Comparison of ENCODE assay signal across 1 cellular context in genomic region chr2:74917702-74918619, GRCh38.
TF ChIP-seq lines count a peak whose summit lies in the region.

No MANE protein-coding gene starts in this region.

TF ChIP-seq in HepG2, 621 proteins besides CTCF, POLR2A, EP300 and RAD21 (continued from another document and continues in another):
- TF ChIP-seq RERE (CRISPR knock-in tag; IDR thresholded peaks at IDR 0.05; ENCODE audit: low read depth) = peak; percentile 61; the same call in 1 of the 2 replicates
- TF ChIP-seq MAFF (IDR thresholded peaks at IDR 0.05; ENCODE audit: low read depth, low read length) = peak; percentile 56
- peak; percentile 21; the same call in 1 of the 2 replicates for TF ChIP-seq PHF20 (CRISPR knock-in tag; IDR thresholded peaks at IDR 0.05)
- peak; percentile 86; the same call in 1 of the 2 replicates for TF ChIP-seq ZNF713 (CRISPR knock-in tag; IDR thresholded peaks at IDR 0.05)
- peak; percentile 58; the same call in 1 of the 2 replicates for TF ChIP-seq YEATS4 (CRISPR knock-in tag; IDR thresholded peaks at IDR 0.05; ENCODE audit: borderline replicate concordance)
- TF ChIP-seq POLR2AphosphoS2 (IDR thresholded peaks at IDR 0.05; ENCODE audit: low read depth, low read length) = no peak
- TF ChIP-seq MTERF4 (CRISPR knock-in tag; IDR thresholded peaks at IDR 0.05) = no peak
- no peak; the same call in 1 of the 2 replicates for TF ChIP-seq ZNF274 (CRISPR knock-in tag; IDR thresholded peaks at IDR 0.05)
- no peak for TF ChIP-seq ZNF557 (CRISPR knock-in tag; IDR thresholded peaks at IDR 0.05)
- peak; percentile 32; the same call in 1 of the 2 replicates for TF ChIP-seq TCF7 (IDR thresholded peaks at IDR 0.05; ENCODE audit: low read depth)
- TF ChIP-seq ZNF878 (CRISPR knock-in tag; IDR thresholded peaks at IDR 0.05) = peak; percentile 50; the same call in 1 of the 2 replicates
- TF ChIP-seq ATF3 (CRISPR knock-in tag; IDR thresholded peaks at IDR 0.05) = peak; percentile 70
- peak; percentile 94 for TF ChIP-seq MEF2D (CRISPR knock-in tag; IDR thresholded peaks at IDR 0.05)
- peak; percentile 94 for TF ChIP-seq SAP130 (CRISPR knock-in tag; IDR thresholded peaks at IDR 0.05; ENCODE audit: low read depth)
- TF ChIP-seq ZNF652 (CRISPR knock-in tag; IDR thresholded peaks at IDR 0.05; ENCODE audit: borderline replicate concordance, low read depth) = no peak
- no peak for TF ChIP-seq ZNF143 (CRISPR knock-in tag; IDR thresholded peaks at IDR 0.05)
- 0 out of 2 replicates have a peak, but pooled peaks have one; percentile 62 for TF ChIP-seq NFKBIZ (CRISPR knock-in tag; IDR thresholded peaks at IDR 0.05)
- no peak for TF ChIP-seq NFE2L1 (CRISPR knock-in tag; IDR thresholded peaks at IDR 0.05; ENCODE audit: borderline replicate concordance)
- TF ChIP-seq ZXDC (CRISPR knock-in tag; IDR thresholded peaks at IDR 0.05) = no peak
- TF ChIP-seq ZNF687 (CRISPR knock-in tag; IDR thresholded peaks at IDR 0.05) = peak; percentile 61
- TF ChIP-seq SPEN (CRISPR knock-in tag; IDR thresholded peaks at IDR 0.05; ENCODE audit: low read depth) = peak; percentile 46; the same call in 1 of the 2 replicates
- TF ChIP-seq ZNF790 (CRISPR knock-in tag; IDR thresholded peaks at IDR 0.05; ENCODE audit: borderline replicate concordance) = no peak
- no peak for TF ChIP-seq FOXP1 (IDR thresholded peaks at IDR 0.05)
- peak; percentile 63; the same call in 1 of the 2 replicates for TF ChIP-seq FOXP1 (CRISPR knock-in tag; IDR thresholded peaks at IDR 0.05)
- no peak for TF ChIP-seq ZNF570 (CRISPR knock-in tag; IDR thresholded peaks at IDR 0.05; ENCODE audit: borderline replicate concordance)
- peak; percentile 42; the same call in 1 of the 2 replicates for TF ChIP-seq TFAP4 (IDR thresholded peaks at IDR 0.05; ENCODE audit: borderline replicate concordance, low read depth)
- peak; percentile 57; the same call in 1 of the 2 replicates for TF ChIP-seq DPF2 (CRISPR knock-in tag; IDR thresholded peaks at IDR 0.05; ENCODE audit: borderline replicate concordance, low read depth)
- 0 out of 2 replicates have a peak, but pooled peaks have one; percentile 25 for TF ChIP-seq NCOA2 (CRISPR knock-in tag; IDR thresholded peaks at IDR 0.05)
- no peak for TF ChIP-seq ZNF20 (CRISPR knock-in tag; IDR thresholded peaks at IDR 0.05)
- peak; percentile 76; the same call in 1 of the 2 replicates for TF ChIP-seq ATF1 (CRISPR knock-in tag; IDR thresholded peaks at IDR 0.05)
- TF ChIP-seq ZNF124 (CRISPR knock-in tag; IDR thresholded peaks at IDR 0.05) = peak; percentile 100
- peak; percentile 8; the same call in 1 of the 2 replicates for TF ChIP-seq SAFB2 (CRISPR knock-in tag; IDR thresholded peaks at IDR 0.05; ENCODE audit: borderline replicate concordance, low read depth)
- peak; percentile 86 for TF ChIP-seq ZFP37 (CRISPR knock-in tag; IDR thresholded peaks at IDR 0.05; ENCODE audit: borderline replicate concordance)
- TF ChIP-seq POGZ (CRISPR knock-in tag; IDR thresholded peaks at IDR 0.05) = peak; percentile 84
- TF ChIP-seq GTF3A (CRISPR knock-in tag; conservative IDR thresholded peaks at IDR 0.05) = no peak
- TF ChIP-seq ZBTB10 (CRISPR knock-in tag; IDR thresholded peaks at IDR 0.05; ENCODE audit: borderline replicate concordance) = no peak
- TF ChIP-seq ZNF605 (CRISPR knock-in tag; IDR thresholded peaks at IDR 0.05) = peak; percentile 85
- TF ChIP-seq ELF3 (CRISPR knock-in tag; IDR thresholded peaks at IDR 0.05) = peak; percentile 86
- TF ChIP-seq ZNF703 (CRISPR knock-in tag; IDR thresholded peaks at IDR 0.05; ENCODE audit: borderline replicate concordance) = no peak
- 0 out of 2 replicates have a peak, but pooled peaks have one; percentile 37 for TF ChIP-seq ZNF264 (CRISPR knock-in tag; IDR thresholded peaks at IDR 0.05)
- peak; percentile 78 for TF ChIP-seq ZNF441 (CRISPR knock-in tag; IDR thresholded peaks at IDR 0.05; ENCODE audit: borderline replicate concordance)
- TF ChIP-seq POLR2AphosphoS5 (IDR thresholded peaks at IDR 0.05; ENCODE audit: low read depth, low read length) = peak; percentile 21; the same call in 1 of the 2 replicates
- no peak for TF ChIP-seq HNRNPUL1 (IDR thresholded peaks at IDR 0.05; ENCODE audit: low read depth, low read length)
- TF ChIP-seq ZNF432 (CRISPR knock-in tag; IDR thresholded peaks at IDR 0.05; ENCODE audit: borderline replicate concordance) = no peak
- no peak for TF ChIP-seq ZNF513 (CRISPR knock-in tag; conservative IDR thresholded peaks at IDR 0.05)
- peak; percentile 87; the same call in 1 of the 2 replicates for TF ChIP-seq MEIS2 (CRISPR knock-in tag; IDR thresholded peaks at IDR 0.05)
- peak; percentile 69 for TF ChIP-seq ZNF781 (CRISPR knock-in tag; IDR thresholded peaks at IDR 0.05; ENCODE audit: borderline replicate concordance, not compliant biosample characterization)
- peak; percentile 64; the same call in 1 of the 2 replicates for TF ChIP-seq ZNF644 (CRISPR knock-in tag; IDR thresholded peaks at IDR 0.05; ENCODE audit: low read depth)
